In the genomic region with DNA sequence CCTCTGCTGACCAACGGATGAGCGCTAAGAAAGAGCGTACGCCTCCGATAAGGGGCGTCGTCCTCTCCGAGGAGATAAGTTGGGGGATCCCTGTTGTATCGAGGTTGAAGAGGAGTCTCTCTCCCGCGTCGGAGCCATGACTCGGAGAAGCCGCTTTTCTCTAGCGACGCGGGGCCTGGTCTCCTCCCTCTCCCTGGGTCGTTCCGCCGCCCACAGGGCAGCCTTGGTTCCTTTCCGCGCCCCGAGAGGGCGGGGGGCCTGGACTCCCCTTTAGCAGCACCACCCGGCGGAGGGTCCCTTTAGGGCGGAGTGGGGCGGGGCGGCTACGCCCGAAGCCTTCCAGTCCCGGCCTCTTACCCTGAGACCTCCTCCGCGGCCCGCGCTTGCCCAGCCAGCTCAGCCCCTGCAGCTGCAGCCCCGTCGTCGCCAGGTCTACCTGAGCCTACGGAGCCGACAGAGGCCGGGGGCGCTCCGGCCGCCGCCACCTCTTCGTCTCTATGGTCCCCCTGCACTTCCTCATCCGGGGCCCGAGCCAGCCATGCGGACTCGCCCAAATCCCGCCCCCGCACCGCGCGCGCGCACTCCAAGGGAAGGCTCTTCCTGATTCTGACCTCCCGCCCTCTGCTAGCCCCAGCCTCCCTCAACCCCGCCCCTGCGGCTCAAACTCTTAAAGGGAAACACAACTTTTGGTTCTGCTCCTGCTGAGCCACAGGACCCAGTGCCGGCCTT, we compare ENCODE assay signal across 8 cellular contexts. TPM values are rescaled to one million over a fixed set of nuclear protein-coding genes. Genes with fewer than 3 reads are reported as not detected.
DNase-seq lines count a peak whose midpoint lies in the region; ATAC-seq and TF ChIP-seq lines count a peak whose summit lies in the region.

Gene PRR14L (minus strand): TSS at position 497 of the 729 bp plus-strand sequence. CDS start 11,272 bp downstream, outside the sequence.

- no peaks in the 10 kb centered on the region for H3K27me3 Mint-ChIP-seq in activated naive CD8-positive, alpha-beta T cell

- H3K4me3 Mint-ChIP-seq in activated naive CD8-positive, alpha-beta T cell, result peak within 1 kb of the TSS; percentile 97

- H3K27ac Mint-ChIP-seq in activated naive CD8-positive, alpha-beta T cell, result peak within 1 kb of the TSS; percentile 96

- ATAC-seq in HG02642 (IDR thresholded peaks at IDR 0.05; ENCODE audit: poor library complexity, unreplicated experiment), result peak; percentile 67

- H3K4me3 ChIP-seq in suprapubic skin, result peak within 1 kb of the TSS; percentile 83

- H3K4me1 Mint-ChIP-seq in activated naive CD8-positive, alpha-beta T cell (ENCODE audit: low read depth), result peaks cover 55% of the 10 kb centered on the region

- DNase-seq in NCI-H1105 treated with DMSO at 0.1 percent for 48 hours (lab: John Stamatoyannopoulos, UW) (peak; percentile 91), SKM-1 treated with dmso at 0.1 percent for 144 hours (lab: John Stamatoyannopoulos, UW; ENCODE audit: unreplicated experiment) (peak; percentile 98), glomerular endothelial cell (ENCODE audit: extremely low read depth, low read depth, low spot score) (peak; percentile 45), occipital lobe (lab: John Stamatoyannopoulos, UW) (peak; percentile 98), suprapubic skin (ENCODE audit: low spot score in 2 of 2) (peak; percentile 98 to 99)

- peaks cover 3% of the 10 kb centered on the region for H3K36me3 ChIP-seq in suprapubic skin

- no peaks in the 10 kb centered on the region for H3K9me3 Mint-ChIP-seq in activated naive CD8-positive, alpha-beta T cell (ENCODE audit: low read depth)

- no peaks in the 10 kb centered on the region for H3K27me3 ChIP-seq in suprapubic skin

- H3K4me1 ChIP-seq in suprapubic skin, result peaks cover 51% of the 10 kb centered on the region

- WGBS in suprapubic skin, result under 1% methylated on average over 36 of the region's 62 CpGs

- no peaks in the 10 kb centered on the region for H3K9me3 ChIP-seq in suprapubic skin

- no peaks in the 10 kb centered on the region for H3K36me3 Mint-ChIP-seq in activated naive CD8-positive, alpha-beta T cell

- TF ChIP-seq POLR2A in GM10847 (IDR thresholded peaks at IDR 0.05; ENCODE audit: extremely low read depth, insufficient read length), result peak; percentile 96
- peak; percentile 47 to 84 for TF ChIP-seq POLR2A in suprapubic skin (IDR thresholded peaks at IDR 0.05)

- no peak for TF ChIP-seq EP300 in suprapubic skin (IDR thresholded peaks at IDR 0.05)

- H3K27ac ChIP-seq in suprapubic skin, result peak within 1 kb of the TSS; percentile 95

- no peak for TF ChIP-seq CTCF in suprapubic skin (IDR thresholded peaks at IDR 0.05)

RNA-seq across cellular contexts. Expression of gene PRR14L, which starts in this region (rescaled TPM):
- total RNA-seq in glomerular endothelial cell (17.4 and 37.2 TPM in 2 replicates), occipital lobe (29.8 TPM), suprapubic skin (10 to 100 TPM; 23.6 to 66.0 (median 35.4) TPM)

Comparison
In these comparisons a context has a peak if more than half of its experiments do, and no peak if none do; other contexts are left out.
1. Peak in every context shown above with its lines: DNase-seq, ATAC-seq, H3K4me3 ChIP-seq and H3K27ac ChIP-seq.
2. DNase-seq: peak in every context shown above with its lines; median percentile 98 in suprapubic skin; 98 in SKM-1 treated with dmso at 0.1 percent for 144 hours; 98 in occipital lobe; 91 in NCI-H1105 treated with DMSO at 0.1 percent for 48 hours; 45 in glomerular endothelial cell.